Comparison of ENCODE assay signal across 23 cellular contexts in the genomic region with DNA sequence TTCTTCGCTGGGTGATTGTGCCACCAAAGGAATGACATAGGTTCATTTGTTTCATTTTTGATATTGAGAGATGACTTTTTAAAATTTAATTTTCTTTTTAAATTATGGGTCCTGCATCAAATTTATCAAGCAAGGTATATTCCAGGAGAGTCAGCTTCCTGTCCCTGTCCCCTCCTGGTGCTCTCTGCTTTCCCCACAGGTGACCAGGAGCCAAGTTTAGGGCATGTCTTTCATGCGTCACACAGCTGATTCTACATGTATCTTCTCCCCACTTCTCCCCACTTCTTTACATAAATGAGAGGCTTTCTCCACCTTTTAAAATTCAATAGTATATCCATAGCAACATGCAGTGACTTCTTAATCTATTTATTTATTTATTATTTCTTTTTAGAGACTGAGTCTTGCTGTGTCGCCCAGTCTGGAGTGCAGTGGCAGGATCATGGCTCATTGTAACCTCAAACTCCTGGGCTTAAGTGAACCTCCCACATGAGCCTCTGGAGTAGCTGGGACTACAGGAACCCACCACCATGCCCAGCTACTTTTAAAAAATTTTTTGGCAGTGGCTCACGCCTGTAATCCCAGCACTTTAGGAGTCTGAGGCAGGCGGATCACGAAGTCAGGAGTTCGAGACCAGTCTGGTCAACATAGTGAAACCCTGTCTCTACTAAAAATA. TPM values are rescaled to one million over a fixed set of nuclear protein-coding genes. Genes with fewer than 3 reads are reported as not detected.
DNase-seq lines count a peak whose midpoint lies in the region; ATAC-seq and TF ChIP-seq lines count a peak whose summit lies in the region.
"Had no signal": no experiment of that assay in that cellular context is flagged by ENCODE, and none has a peak within 500 bp of the region (broad histone marks: within the 10 kb centered on the region; RNA-seq: fewer than 3 reads in every experiment).

No MANE protein-coding gene starts in this region.

- no peak overlapping the region for H3K4me3 Mint-ChIP-seq in neural crest cell
- H3K4me3 Mint-ChIP-seq: CD14-positive monocyte; CD4-positive, alpha-beta T cell; CD8-positive, alpha-beta memory T cell had no signal

- no peaks in the 10 kb centered on the region for H3K27me3 Mint-ChIP-seq in neural crest cell (ENCODE audit: low read depth)
- H3K27me3 Mint-ChIP-seq: CD4-positive, alpha-beta T cell; CD8-positive, alpha-beta memory T cell had no signal

- H3K9ac ChIP-seq in smooth muscle cell (ENCODE audit: low read depth): no peak overlapping the region
- H3K9ac ChIP-seq: BLaER1 treated with 17β-estradiol and CSF1 and Interleukin-3, amounts not matched to agents 10 nM and 100 nM had no signal

- no peaks in the 10 kb centered on the region for H3K27me3 ChIP-seq in psoas muscle (ENCODE audit: insufficient read depth in 3 of 3, low read length in 2 of 3)
- no peaks in the 10 kb centered on the region for H3K27me3 ChIP-seq in smooth muscle cell (ENCODE audit: low read depth)
- H3K27me3 ChIP-seq: BE2C; BLaER1 treated with 17β-estradiol and CSF1 and Interleukin-3, amounts not matched to agents 10 nM and 100 nM had no signal

- H2AFZ ChIP-seq in smooth muscle cell (ENCODE audit: low read depth): no peak overlapping the region

- peaks cover 19% of the 10 kb centered on the region for H3K79me2 ChIP-seq in smooth muscle cell (ENCODE audit: low read depth)

- H3K36me3 ChIP-seq in HEK293 (ENCODE audit: control insufficient read depth in 2 of 2, insufficient read depth in 1 of 2, low read length in 2 of 2) (peaks cover 0 to 68% of the 10 kb centered on the region in 2 experiments; a peak in 2 of 3 replicates), psoas muscle (ENCODE audit: insufficient read depth in 1 of 2, low read depth in 1 of 2) (peaks cover 0 to 56% of the 10 kb centered on the region in 2 donors), smooth muscle cell (ENCODE audit: low read depth) (peaks cover 14% of the 10 kb centered on the region)

- peaks cover 11% of the 10 kb centered on the region for H3K36me3 Mint-ChIP-seq in neural crest cell (ENCODE audit: low read depth)

- H3K4me3 ChIP-seq in HEK293 (ENCODE audit: low read depth, low read length) (no peak overlapping the region), psoas muscle (no peak overlapping the region), smooth muscle cell (no peak overlapping the region)
- H3K4me3 ChIP-seq: A549; BLaER1 treated with 17β-estradiol and CSF1 and Interleukin-3, amounts not matched to agents 10 nM and 100 nM; GM12878 had no signal

- no peak overlapping the region for H3K4me2 ChIP-seq in smooth muscle cell
- H3K4me2 ChIP-seq: A549; BLaER1 treated with 17β-estradiol and CSF1 and Interleukin-3, amounts not matched to agents 10 nM and 100 nM had no signal

- no peak overlapping the region for H3K27ac ChIP-seq in HEK293 (ENCODE audit: extremely low read depth, low read depth, low read length)
- peak overlapping the region; percentile 95 for H3K27ac ChIP-seq in psoas muscle
- peak overlapping the region; percentile 65 for H3K27ac ChIP-seq in smooth muscle cell (ENCODE audit: low read depth)
- H3K27ac ChIP-seq: A549; BLaER1 treated with 17β-estradiol and CSF1 and Interleukin-3, amounts not matched to agents 10 nM and 100 nM had no signal

- CTCF ChIA-PET in HEK293 (lab: Yijun Ruan, JAX): interaction anchor here (0.6 kb wide), 1 partner anchor 119 kb away, joined by 3 read pairs; a partner anchor contains a TSS

- no peaks in the 10 kb centered on the region for H3K4me1 Mint-ChIP-seq in neural crest cell
- H3K4me1 Mint-ChIP-seq: CD14-positive monocyte had no signal

- H3K27ac Mint-ChIP-seq in neural crest cell (ENCODE audit: unreplicated experiment): peak overlapping the region; percentile 43
- H3K27ac Mint-ChIP-seq: CD4-positive, alpha-beta T cell had no signal

- POLR2A ChIA-PET in HEK293 (lab: Yijun Ruan, JAX): no interaction called here

- H3F3A ChIP-seq in smooth muscle cell (ENCODE audit: low read depth): no peaks in the 10 kb centered on the region

- no peaks in the 10 kb centered on the region for H3K9me3 Mint-ChIP-seq in neural crest cell
- H3K9me3 Mint-ChIP-seq: CD4-positive, alpha-beta T cell; CD8-positive, alpha-beta memory T cell had no signal

- intact Hi-C loops in psoas muscle (cut with DNase I): no loop called here

- no peaks in the 10 kb centered on the region for H3K4me1 ChIP-seq in HEK293 (ENCODE audit: control insufficient read depth, insufficient read depth, low read length)
- peaks cover 23% of the 10 kb centered on the region for H3K4me1 ChIP-seq in psoas muscle
- no peaks in the 10 kb centered on the region for H3K4me1 ChIP-seq in smooth muscle cell (ENCODE audit: low read depth)
- H3K4me1 ChIP-seq: A549, BE2C had no signal

- TF ChIP-seq CTCF in HEK293 (tag by site-specific recombination; IDR thresholded peaks at IDR 0.05) (no peak), neural crest cell (conservative IDR thresholded peaks at IDR 0.05) (no peak), psoas muscle (IDR thresholded peaks at IDR 0.05) (no peak), smooth muscle cell (IDR thresholded peaks at IDR 0.05; ENCODE audit: borderline replicate concordance, insufficient read depth, poor library complexity, severe bottlenecking) (no peak)

- DNase-seq in neural crest cell (ENCODE audit: low read depth, low spot score): no peak
- no peak for DNase-seq in psoas muscle
- no peak for DNase-seq in smooth muscle cell (lab: John Stamatoyannopoulos, UW; ENCODE audit: unreplicated experiment)
- no peak for DNase-seq in GM19240 (ENCODE audit: insufficient read length, low spot score)
- DNase-seq: 8988T; ACHN; AML-193; BE2C; CD4-positive, alpha-beta T cell; CD8-positive, alpha-beta memory T cell; DMS 273 treated with DMSO at 0.1 percent for 48 hours; DMS79; EL; GDM1; GOT3; HCEC 1CT had no signal

- WGBS in psoas muscle, 3 donors: 56 to 81% (median 59%) methylated on average over 7 of the region's 7 CpGs
- WGBS in smooth muscle cell (ENCODE audit: low lambda C conversion rate): 74% methylated on average over 7 of the region's 7 CpGs

- peaks cover 60% of the 10 kb centered on the region for H4K20me1 ChIP-seq in smooth muscle cell (ENCODE audit: low read depth)

- ATAC-seq in psoas muscle (peak; percentile 56 to 70 (median 62)), HG03097 (IDR thresholded peaks at IDR 0.05; ENCODE audit: low FRiP score, unreplicated experiment) (no peak), GM21786 (IDR thresholded peaks at IDR 0.05; ENCODE audit: unreplicated experiment) (no peak)
- ATAC-seq: A549, GM12878 had no signal

- H3K9me3 ChIP-seq in HEK293 (ENCODE audit: control insufficient read depth, insufficient read depth, low read depth, low read length) (no peaks in the 10 kb centered on the region), psoas muscle (no peaks in the 10 kb centered on the region), smooth muscle cell (replicated peaks; ENCODE audit: low read depth) (peaks cover 3% of the 10 kb centered on the region)
- H3K9me3 ChIP-seq: BE2C had no signal

TF ChIP-seq in HEK293, 187 proteins besides CTCF, POLR2A, EP300 and RAD21:
- TF ChIP-seq ZNF394 (tag by site-specific recombination; IDR thresholded peaks at IDR 0.05; ENCODE audit: borderline replicate concordance) (peak; percentile 26; the same call in 1 of the 2 replicates), ZNF747 (tag by site-specific recombination; IDR thresholded peaks at IDR 0.05) (no peak)

RNA-seq across cellular contexts. Expression of a gene that starts 30.0 kb away (rescaled TPM):
- total RNA-seq in neural crest cell (33.1 and 35.6 TPM in 2 replicates), psoas muscle (10 to 100 TPM; 19.8 to 30.9 (median 24.8) TPM), smooth muscle cell (33.8 and 34.3 TPM in 2 replicates)
- polyA plus RNA-seq in psoas muscle (10 to 100 TPM in 2 of 3 donors, 1 to 10 TPM in 1; 9.6 to 22.8 (median 11.4) TPM), smooth muscle cell (32.0 and 37.0 TPM in 2 replicates)

RNA-seq across cellular contexts. Expression of a gene that starts 34.4 kb away (rescaled TPM):
- total RNA-seq in neural crest cell: 90.4 and 98.8 TPM in 2 replicates
- 100 to 1,000 TPM; 142 to 280 (median 238) TPM for total RNA-seq in psoas muscle
- polyA plus RNA-seq in psoas muscle: 100 to 1,000 TPM; 355 to 603 (median 460) TPM
- total RNA-seq in smooth muscle cell: 68.7 and 101 TPM in 2 replicates
- polyA plus RNA-seq in smooth muscle cell: 121 and 126 TPM in 2 replicates

RNA-seq across cellular contexts. Expression of a gene that starts 48.3 kb away (rescaled TPM):
- total RNA-seq in neural crest cell (0.75 and 0.86 TPM in 2 replicates), psoas muscle (not detected), smooth muscle cell (not detected in 2 replicates)
- polyA plus RNA-seq in psoas muscle (under 1 TPM in 1 of 3 donors, not detected in 2; 0.03 TPM), smooth muscle cell (not detected in 2 replicates)
- total RNA-seq: CD4-positive, alpha-beta T cell; CD8-positive, alpha-beta memory T cell; GM12878 had no signal
- polyA plus RNA-seq: A549; CD14-positive monocyte; CD8-positive, alpha-beta memory T cell; GM12878 had no signal

Comparison
In these comparisons a context has a peak if more than half of its experiments do, and no peak if none do; other contexts are left out.
1. ATAC-seq: peak in psoas muscle (4 of 4); none in HG03097 (single experiment) and GM21786 (single experiment).